In genomic region chr2:121038431-121038830, GRCh38 we compare ENCODE assay signal across 15 cellular contexts.
DNase-seq lines count a peak whose midpoint lies in the region; ATAC-seq, FAIRE-seq and TF ChIP-seq lines count a peak whose summit lies in the region.
"Had no signal": no experiment of that assay in that cellular context is flagged by ENCODE, and none has a peak within 500 bp of the region (broad histone marks: within the 10 kb centered on the region; RNA-seq: fewer than 3 reads in every experiment).

No MANE protein-coding gene starts in this region.

- H3K27ac ChIP-seq in GM23338 (ENCODE audit: low read depth) = no peak overlapping the region
- peak overlapping the region; percentile 47 for H3K27ac ChIP-seq in RWPE1
- no peak overlapping the region for H3K27ac ChIP-seq in keratinocyte (ENCODE audit: control insufficient read depth, insufficient read depth, low read length)
- no peak overlapping the region for H3K27ac ChIP-seq in heart left ventricle
- H3K27ac ChIP-seq: BLaER1, KMS-11 had no signal

- H3K9me3 Mint-ChIP-seq in GM23338 = no peaks in the 10 kb centered on the region

- WGBS in heart left ventricle, 4 donors = 87 to 92% (median 91%) methylated on average over 4 to 5 of the region's 5 CpGs

- H3F3A ChIP-seq in GM23338 (replicated peaks; ENCODE audit: low read depth) = no peaks in the 10 kb centered on the region

- H3K4me2 ChIP-seq in GM23338 (no peak overlapping the region), keratinocyte (ENCODE audit: control insufficient read depth, extremely low read depth, insufficient read depth, low read depth, low read length) (peak overlapping the region; percentile 0)
- H3K4me2 ChIP-seq: BLaER1, KMS-11 had no signal

- dilution Hi-C loops in keratinocyte (cut with MboI; ENCODE audit: extremely low pct_ligation_motif_present, low sequenced_read_pairs) = no loop called here

- H3K9me1 ChIP-seq in keratinocyte (ENCODE audit: control insufficient read depth, extremely low read depth, insufficient read depth, low read length) = no peaks in the 10 kb centered on the region

- ATAC-seq in GM23338 = no peak
- no peak for ATAC-seq in sciatic nerve
- ATAC-seq in heart left ventricle = no peak
- ATAC-seq: GM12878 had no signal

- no peak overlapping the region for H3K4me3 ChIP-seq in GM23338
- no peak overlapping the region for H3K4me3 ChIP-seq in keratinocyte (ENCODE audit: control insufficient read depth in 2 of 3, extremely low read depth in 1 of 3, insufficient read depth in 2 of 3, low read depth in 1 of 3, low read length in 3 of 3)
- no peak overlapping the region for H3K4me3 ChIP-seq in heart left ventricle
- H3K4me3 ChIP-seq: BLaER1, GM12878 had no signal

- POLR2A ChIA-PET in RWPE1 (lab: Yijun Ruan, JAX; ENCODE audit: low non-redundant PET) = interaction anchor here (0.6 kb wide), 1 partner anchor 33 kb away, joined by 5 read pairs; no protein-coding TSS in a partner anchor

- no peak for TF ChIP-seq CTCF in GM23338 (conservative IDR thresholded peaks at IDR 0.05; ENCODE audit: low read depth in 2 of 2)
- no peak for TF ChIP-seq CTCF in RWPE1 (conservative IDR thresholded peaks at IDR 0.05; ENCODE audit: low read depth)
- TF ChIP-seq CTCF in keratinocyte (optimal IDR thresholded peaks at IDR 0.05 in 1 of 3, IDR thresholded peaks at IDR 0.05 in 1 of 3, conservative IDR thresholded peaks at IDR 0.05 in 1 of 3; ENCODE audit: extremely low read depth in 1 of 3, insufficient read depth in 2 of 3, low read length in 3 of 3) = no peak
- TF ChIP-seq CTCF in heart left ventricle (IDR thresholded peaks at IDR 0.05) = no peak

- intact Hi-C loops in sciatic nerve (cut with DNase I) (no loop called here), heart left ventricle (cut with DNase I) (no loop called here)

- H3K36me3 ChIP-seq in GM23338 (ENCODE audit: insufficient read depth) (no peaks in the 10 kb centered on the region), keratinocyte (ENCODE audit: control insufficient read depth in 2 of 2, extremely low read depth in 1 of 2, insufficient read depth in 2 of 2, low read length in 2 of 2) (no peaks in the 10 kb centered on the region), heart left ventricle (no peaks in the 10 kb centered on the region)
- H3K36me3 ChIP-seq: BLaER1 had no signal

- H3K36me3 Mint-ChIP-seq in GM23338 (ENCODE audit: low read depth) = no peaks in the 10 kb centered on the region
- H3K36me3 Mint-ChIP-seq: CD4-positive, alpha-beta memory T cell had no signal

- CTCF ChIA-PET in RWPE1 (lab: Yijun Ruan, JAX) = interaction anchor here (0.6 to 1.0 kb wide), 3 partner anchors 32 to 243 kb away, joined by 3 to 10 read pairs (median 4); no protein-coding TSS in a partner anchor

- no peak for DNase-seq in GM23338 (ENCODE audit: low spot score)
- no peak for DNase-seq in RWPE1 (ENCODE audit: low spot score)
- DNase-seq in keratinocyte (ENCODE audit: low read depth, low spot score) = no peak
- DNase-seq in sciatic nerve (ENCODE audit: low spot score) = peak; percentile 27
- no peak for DNase-seq in heart left ventricle
- DNase-seq in activated CD4-positive, alpha-beta T cell treated with anti-CD3 and anti-CD28 coated beads for 48 hours = no peak
- DNase-seq in SW 1271 (lab: John Stamatoyannopoulos, UW) = no peak
- DNase-seq: Caco-2; CD4-positive, alpha-beta memory T cell; GOT3; IMR-90; Right ventricle myocardium superior had no signal

- no peaks in the 10 kb centered on the region for H3K9me3 ChIP-seq in keratinocyte (ENCODE audit: control insufficient read depth, low read depth, low read length)
- H3K9me3 ChIP-seq in heart left ventricle = peaks cover 0 to 4% (median 0%) of the 10 kb centered on the region in 12 donors
- H3K9me3 ChIP-seq: BLaER1, Caco-2 had no signal

- TF ChIP-seq POLR2A in heart left ventricle (IDR thresholded peaks at IDR 0.05) = no peak

- peaks cover 8% of the 10 kb centered on the region for H3K4me1 Mint-ChIP-seq in GM23338
- H3K4me1 Mint-ChIP-seq: CD4-positive, alpha-beta memory T cell had no signal

- peaks cover 6% of the 10 kb centered on the region; the same call in 1 of the 2 replicates for H3K27me3 ChIP-seq in GM23338 (ENCODE audit: insufficient read depth)
- peaks cover 16% of the 10 kb centered on the region for H3K27me3 ChIP-seq in keratinocyte (ENCODE audit: control insufficient read depth, extremely low read depth, insufficient read depth, low read length)
- H3K27me3 ChIP-seq in heart left ventricle = peaks cover 0 to 8% (median 0%) of the 10 kb centered on the region in 9 donors
- H3K27me3 ChIP-seq: BLaER1 had no signal

- H3K79me2 ChIP-seq in GM23338 (replicated peaks; ENCODE audit: insufficient read depth) (no peaks in the 10 kb centered on the region), keratinocyte (ENCODE audit: control insufficient read depth, insufficient read depth, low read length) (no peaks in the 10 kb centered on the region)

- H2AFZ ChIP-seq in GM23338 = peak overlapping the region; percentile 32; the same call in 1 of the 2 replicates
- no peak overlapping the region for H2AFZ ChIP-seq in keratinocyte (ENCODE audit: control insufficient read depth, low read length)

- no peak overlapping the region for H3K9ac ChIP-seq in keratinocyte (ENCODE audit: control insufficient read depth, extremely low read depth, insufficient read depth, low read length)
- H3K9ac ChIP-seq: BLaER1, KMS-11 had no signal

- peaks cover 7% of the 10 kb centered on the region; the same call in 1 of the 2 replicates for H3K9me2 ChIP-seq in GM23338 (ENCODE audit: insufficient read depth)

- peaks cover 13% of the 10 kb centered on the region for H3K27me3 Mint-ChIP-seq in GM23338 (ENCODE audit: insufficient read depth, low read depth, poor library complexity)

- no peak for FAIRE-seq in keratinocyte (lab: Jason Lieb, UNC)
- FAIRE-seq: GM12878 had no signal

- H3K4me3 Mint-ChIP-seq in GM23338 = no peak overlapping the region
- H3K4me3 Mint-ChIP-seq: CD4-positive, alpha-beta memory T cell had no signal

- H4K20me1 ChIP-seq in GM23338 (replicated peaks; ENCODE audit: insufficient read depth) (no peaks in the 10 kb centered on the region), keratinocyte (ENCODE audit: control insufficient read depth, extremely low read depth, insufficient read depth, low read length) (no peaks in the 10 kb centered on the region)
- H4K20me1 ChIP-seq: BLaER1 had no signal

- no peaks in the 10 kb centered on the region for H3K4me1 ChIP-seq in GM23338 (ENCODE audit: insufficient read depth)
- H3K4me1 ChIP-seq in keratinocyte (ENCODE audit: control insufficient read depth, extremely low read depth, insufficient read depth, low read length) = peaks cover 4% of the 10 kb centered on the region
- H3K4me1 ChIP-seq in heart left ventricle = no peaks in the 10 kb centered on the region
- H3K4me1 ChIP-seq: BLaER1 had no signal

- H3K27ac Mint-ChIP-seq in GM23338 = no peak overlapping the region
- H3K27ac Mint-ChIP-seq: CD4-positive, alpha-beta memory T cell had no signal

TF ChIP-seq in GM23338, 12 proteins besides CTCF, POLR2A, EP300 and RAD21 (continues in another document):
- TF ChIP-seq ZNF331 (CRISPR knock-in tag; IDR thresholded peaks at IDR 0.05; ENCODE audit: low read depth) (no peak), ETS1 (IDR thresholded peaks at IDR 0.05) (no peak), JUNB (IDR thresholded peaks at IDR 0.05; ENCODE audit: unreplicated experiment) (no peak), EZH2phosphoT487 (IDR thresholded peaks at IDR 0.05; ENCODE audit: unreplicated experiment) (no peak), ZNF114 (CRISPR knock-in tag; IDR thresholded peaks at IDR 0.05) (no peak), CREB1 (CRISPR knock-in tag; IDR thresholded peaks at IDR 0.05; ENCODE audit: low read depth) (no peak), STAT1 (IDR thresholded peaks at IDR 0.05; ENCODE audit: unreplicated experiment) (no peak)
